ENCODE assay signal across 20 cellular contexts in the genomic region with DNA sequence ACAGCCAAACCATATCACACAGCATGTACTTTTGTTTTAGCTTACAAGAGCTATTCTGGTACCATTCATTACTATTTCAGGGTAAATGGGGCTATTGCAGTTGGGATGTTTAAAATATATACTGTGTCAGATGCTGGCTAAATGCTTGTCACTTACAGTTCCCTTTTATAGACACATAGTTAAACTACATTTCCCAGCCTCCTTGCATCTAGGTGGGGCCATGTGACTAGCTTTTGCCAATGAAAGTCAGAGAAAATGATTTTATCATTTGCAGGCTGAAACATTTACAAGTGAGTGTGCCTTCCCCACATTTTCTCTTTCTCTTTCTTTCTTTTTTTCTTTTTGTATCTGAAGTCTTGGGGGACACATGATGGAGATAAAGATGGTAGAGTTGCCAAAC. TPM values are rescaled to one million over a fixed set of nuclear protein-coding genes. Genes with fewer than 3 reads are reported as not detected.
A peak's percentile ranks its signal among the peaks of the same experiment; 100 is the strongest.
DNase-seq lines count a peak whose midpoint lies in the region; ATAC-seq and TF ChIP-seq lines count a peak whose summit lies in the region.
"Had no signal": no experiment of that assay in that cellular context is flagged by ENCODE, and none has a peak within 500 bp of the region (broad histone marks: within the 10 kb centered on the region; RNA-seq: fewer than 3 reads in every experiment).

No MANE protein-coding gene starts in this region.

- peak; percentile 70 for ATAC-seq in GM21526 (IDR thresholded peaks at IDR 0.05; ENCODE audit: low FRiP score, unreplicated experiment)
- peak; percentile 64 for ATAC-seq in HG03469 (IDR thresholded peaks at IDR 0.05; ENCODE audit: unreplicated experiment)
- ATAC-seq in T-helper 17 cell, result peak; percentile 44
- ATAC-seq in gastrocnemius medialis, result no peak
- ATAC-seq: left lobe of liver had no signal

- no peak for TF ChIP-seq POLR2A in gastrocnemius medialis (IDR thresholded peaks at IDR 0.05)

- in situ Hi-C loops in gastrocnemius medialis (cut with MboI; ENCODE audit: low sequenced_read_pairs in 4 of 4), result no loop called here

- DNase-seq in EH (ENCODE audit: low read depth), result peak; percentile 5
- DNase-seq in T-helper 17 cell, result no peak
- no peak for DNase-seq in gastrocnemius medialis
- DNase-seq in activated CD4-positive, CD25-positive, alpha-beta regulatory T cell treated with anti-CD3 and anti-CD28 coated beads, Interleukin-2, amount 50 U/mL, for 72 hours, result no peak
- DNase-seq in HCEC 1CT, result no peak
- DNase-seq in COLO668 (lab: John Stamatoyannopoulos, UW; ENCODE audit: unreplicated experiment), result no peak
- DNase-seq: activated naive CD4-positive, alpha-beta T cell treated with Interleukin-2 at 50 U/mL for 16 hours; dorsolateral prefrontal cortex; H9; NCI-H1048; spleen; stomach had no signal

- H3K27ac Mint-ChIP-seq in T-helper 17 cell, result no peak overlapping the region
- H3K27ac Mint-ChIP-seq: brain, H9 had no signal

- H3K27me3 ChIP-seq in gastrocnemius medialis, result peaks cover 2 to 8% (median 8%) of the 10 kb centered on the region in 3 donors
- H3K27me3 ChIP-seq: spleen, vagina had no signal

- H3K4me1 Mint-ChIP-seq in T-helper 17 cell, result peaks cover 2% of the 10 kb centered on the region
- H3K4me1 Mint-ChIP-seq: brain, H9 had no signal

- no peak overlapping the region for H3K27ac ChIP-seq in gastrocnemius medialis
- H3K27ac ChIP-seq: dorsolateral prefrontal cortex, spleen, stomach, vagina had no signal

- peaks cover 3% of the 10 kb centered on the region for H3K36me3 Mint-ChIP-seq in T-helper 17 cell (ENCODE audit: low read depth)
- H3K36me3 Mint-ChIP-seq: brain had no signal

- intact Hi-C loops in gastrocnemius medialis (cut with DNase I; ENCODE audit: low total_unique reads), result no loop called here

- H3K9me3 ChIP-seq in T-helper 17 cell (ENCODE audit: control insufficient read depth, low read length, poor library complexity, severe bottlenecking) (no peaks in the 10 kb centered on the region), gastrocnemius medialis (no peaks in the 10 kb centered on the region)
- H3K9me3 ChIP-seq: vagina had no signal

- TF ChIP-seq CTCF in gastrocnemius medialis (IDR thresholded peaks at IDR 0.05 in 4 of 5, conservative IDR thresholded peaks at IDR 0.05 in 1 of 5), result no peak

- no peak overlapping the region for H3K4me3 ChIP-seq in gastrocnemius medialis
- H3K4me3 ChIP-seq: dorsolateral prefrontal cortex, spleen, stomach, vagina had no signal

- H3K36me3 ChIP-seq in gastrocnemius medialis, result no peaks in the 10 kb centered on the region
- H3K36me3 ChIP-seq: spleen, stomach, vagina had no signal

- no peak overlapping the region for H3K4me3 Mint-ChIP-seq in T-helper 17 cell
- H3K4me3 Mint-ChIP-seq: brain, H9 had no signal

- peaks cover 56% of the 10 kb centered on the region for H3K27me3 Mint-ChIP-seq in T-helper 17 cell

- H3K4me1 ChIP-seq in gastrocnemius medialis, result no peaks in the 10 kb centered on the region
- H3K4me1 ChIP-seq: spleen, stomach, vagina had no signal

RNA-seq across cellular contexts. Expression of a gene that starts 7.8 kb away (rescaled TPM):
- 1 to 10 TPM; 1.9 to 4.4 TPM for total RNA-seq in T-helper 17 cell
- total RNA-seq in gastrocnemius medialis, result 10 to 100 TPM; 22.1 to 35.3 (median 29.5) TPM

RNA-seq across cellular contexts. Expression of a gene that starts 11.5 kb away (rescaled TPM):
- total RNA-seq in T-helper 17 cell (not detected), gastrocnemius medialis (not detected)
- total RNA-seq: H9, HT1080, left lobe of liver, posterior vena cava, SK-MEL-5, spleen, vagina had no signal

RNA-seq across cellular contexts. Expression of a gene that starts 18.7 kb away (rescaled TPM):
- total RNA-seq in T-helper 17 cell, result under 1 TPM; 0.16 to 0.27 TPM
- total RNA-seq in gastrocnemius medialis, result under 1 TPM; 0.24 to 0.66 (median 0.38) TPM

Comparison
In these comparisons a context has a peak if more than half of its experiments do, and no peak if none do; other contexts are left out.
1. ATAC-seq: peak in GM21526 (single experiment), HG03469 (single experiment) and T-helper 17 cell (single experiment); none in gastrocnemius medialis (0 of 2).
2. RNA of a gene that starts 7.8 kb away (total RNA-seq): 22.1 to 35.3 TPM in gastrocnemius medialis; 1.9 to 4.4 TPM in T-helper 17 cell; every median in the first group is over 4 times any median in the second.